Comparison of ENCODE assay signal across 10 cellular contexts in the genomic region with DNA sequence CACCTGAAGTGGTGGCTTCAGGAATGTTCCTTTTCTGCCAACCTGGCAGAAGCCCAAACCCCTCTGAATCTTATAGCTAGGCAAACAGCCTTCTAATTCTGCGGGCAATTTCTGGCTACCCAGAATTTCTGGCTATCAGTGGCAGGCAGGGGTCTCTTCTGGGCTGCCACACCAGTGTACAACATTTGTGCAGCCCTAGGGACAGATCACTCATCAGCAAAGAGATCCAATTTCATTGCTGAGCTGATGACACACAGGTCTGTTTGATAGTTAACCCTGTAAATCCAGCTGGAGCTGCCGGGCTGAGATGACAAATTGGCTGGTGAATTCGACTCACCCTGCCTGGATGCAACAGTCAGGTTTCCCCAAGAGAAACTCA. TPM values are rescaled to one million over a fixed set of nuclear protein-coding genes. Genes with fewer than 3 reads are reported as not detected.
DNase-seq lines count a peak whose midpoint lies in the region; ATAC-seq and TF ChIP-seq lines count a peak whose summit lies in the region.
"Had no signal": no experiment of that assay in that cellular context is flagged by ENCODE, and none has a peak within 500 bp of the region (broad histone marks: within the 10 kb centered on the region; RNA-seq: fewer than 3 reads in every experiment).

No MANE protein-coding gene starts in this region.

- DNase-seq in AG10803 (ENCODE audit: low read depth): peak; percentile 26
- DNase-seq in MG63: peak; percentile 67
- DNase-seq in breast epithelium (ENCODE audit: low spot score in 2 of 2): no peak
- no peak for DNase-seq in mesothelial cell of epicardium (ENCODE audit: low spot score in 2 of 2, unreplicated experiment in 2 of 2)
- DNase-seq in occipital lobe (lab: John Stamatoyannopoulos, UW): no peak
- no peak for DNase-seq in activated CD4-positive, alpha-beta T cell treated with anti-CD3 and anti-CD28 coated beads for 48 hours
- DNase-seq in DMS79 (lab: John Stamatoyannopoulos, UW): no peak
- DNase-seq: activated CD8-positive, alpha-beta T cell treated with anti-CD3 and anti-CD28 coated beads, Interleukin-2, amount 10 ng/mL, durations not matched to agents 7 days and 5 days; NCI-H1048 had no signal

- peaks cover 45% of the 10 kb centered on the region for H3K4me1 Mint-ChIP-seq in mesothelial cell of epicardium

- peak overlapping the region; percentile 23 to 46 for H3K27ac ChIP-seq in breast epithelium

- no peak for TF ChIP-seq POLR2A in breast epithelium (IDR thresholded peaks at IDR 0.05)

- H3K9me3 ChIP-seq in MG63: no peaks in the 10 kb centered on the region
- no peaks in the 10 kb centered on the region for H3K9me3 ChIP-seq in breast epithelium

- peak overlapping the region; percentile 72 for H3K4me3 ChIP-seq in AG10803 (ENCODE audit: low read length)
- H3K4me3 ChIP-seq in MG63: peak overlapping the region; percentile 82
- peak overlapping the region; percentile 56 to 70 (median 57) for H3K4me3 ChIP-seq in breast epithelium

- no peaks in the 10 kb centered on the region for H3K4me1 ChIP-seq in breast epithelium

- H3K4me3 Mint-ChIP-seq in mesothelial cell of epicardium: peak overlapping the region; percentile 78
- H3K4me3 Mint-ChIP-seq: activated CD8-positive, alpha-beta T cell treated with anti-CD3 and anti-CD28 coated beads, Interleukin-2, amount 10 ng/mL, durations not matched to agents 7 days and 5 days had no signal

- no peak for ATAC-seq in GM18909 (IDR thresholded peaks at IDR 0.05; ENCODE audit: poor library complexity, unreplicated experiment)
- ATAC-seq: activated CD8-positive, alpha-beta T cell treated with anti-CD3 and anti-CD28 coated beads, Interleukin-2, amount 10 ng/mL, durations not matched to agents 7 days and 5 days had no signal

- no peak for TF ChIP-seq CTCF in AG10803 (conservative IDR thresholded peaks at IDR 0.05; ENCODE audit: low read length)
- TF ChIP-seq CTCF in breast epithelium (IDR thresholded peaks at IDR 0.05): no peak
- no peak for TF ChIP-seq CTCF in mesothelial cell of epicardium (IDR thresholded peaks at IDR 0.05; ENCODE audit: unreplicated experiment)

- H3K27me3 ChIP-seq in MG63 (no peaks in the 10 kb centered on the region), breast epithelium (peaks cover 0 to 48% of the 10 kb centered on the region in 2 donors)

- no peaks in the 10 kb centered on the region for H3K9me3 Mint-ChIP-seq in mesothelial cell of epicardium

- H3K36me3 ChIP-seq in MG63: peaks cover 9% of the 10 kb centered on the region
- no peaks in the 10 kb centered on the region for H3K36me3 ChIP-seq in breast epithelium

- no peaks in the 10 kb centered on the region for H3K36me3 Mint-ChIP-seq in mesothelial cell of epicardium

- intact Hi-C loops in breast epithelium (cut with DNase I; ENCODE audit: low total_unique reads): no loop called here

- H3K27ac Mint-ChIP-seq in mesothelial cell of epicardium: peak overlapping the region; percentile 93
- H3K27ac Mint-ChIP-seq: activated CD8-positive, alpha-beta T cell treated with anti-CD3 and anti-CD28 coated beads, Interleukin-2, amount 10 ng/mL, durations not matched to agents 7 days and 5 days had no signal

- no peaks in the 10 kb centered on the region for H3K27me3 Mint-ChIP-seq in mesothelial cell of epicardium (ENCODE audit: low read depth)

RNA-seq across cellular contexts. Expression of a gene that starts 2.4 kb away (rescaled TPM):
- 5.2 and 7.0 TPM in 2 replicates for total RNA-seq in MG63 (2014; rRNA removed; shearing (Covaris generic); ENCODE audit: low replicate concordance)
- 10 to 100 TPM in 2 of 3 donors, 1 to 10 TPM in 1; 6.9 to 18.9 (median 10.8) TPM for total RNA-seq in breast epithelium
- 48.3 to 52.5 TPM (median 48.8 TPM) in 3 replicates for total RNA-seq in mesothelial cell of epicardium
- total RNA-seq in occipital lobe: 24.6 TPM

Comparison
In these comparisons a context has a peak if more than half of its experiments do, and no peak if none do; other contexts are left out.
1. DNase-seq: peak in AG10803 (single experiment) and MG63 (single experiment); none in breast epithelium (0 of 2), mesothelial cell of epicardium (0 of 2), occipital lobe (single experiment), activated CD4-positive, alpha-beta T cell treated with anti-CD3 and anti-CD28 coated beads for 48 hours (single experiment) and DMS79 (single experiment).
2. Peak in every context shown above with its lines, with median percentiles within 50 percentile points of each other: H3K4me3 ChIP-seq.